ENCODE assay signal across 9 cellular contexts in the genomic region with DNA sequence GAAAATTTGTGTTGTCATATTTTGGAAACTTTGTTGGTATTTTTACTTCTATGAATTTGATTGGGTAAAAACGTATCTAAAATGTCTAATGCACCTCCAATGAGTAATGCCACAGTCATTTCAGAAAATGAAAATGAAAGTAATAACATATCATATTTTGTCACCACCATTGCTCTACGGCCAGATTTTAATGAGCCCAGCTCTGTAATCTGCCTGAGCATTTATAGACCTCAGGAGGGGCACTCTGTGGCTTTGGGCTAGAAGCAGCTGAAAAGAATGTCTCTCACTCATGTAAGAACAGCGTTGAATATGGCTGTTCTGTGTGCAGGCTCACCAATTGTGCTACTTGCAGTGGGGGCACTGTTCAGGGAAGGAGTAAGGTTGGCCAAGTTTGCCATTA.
DNase-seq lines count a peak whose midpoint lies in the region; ATAC-seq lines count a peak whose summit lies in the region.
"Had no signal": no experiment of that assay in that cellular context is flagged by ENCODE, and none has a peak within 500 bp of the region (broad histone marks: within the 10 kb centered on the region; RNA-seq: fewer than 3 reads in every experiment).

No MANE protein-coding gene starts in this region.

- H3K27ac ChIP-seq in muscle layer of duodenum (ENCODE audit: low read length): no peak overlapping the region
- H3K27ac ChIP-seq: BLaER1 treated with 17β-estradiol and CSF1 and Interleukin-3, amounts not matched to agents 10 nM and 100 nM had no signal

- DNase-seq in NOMO-1 (lab: John Stamatoyannopoulos, UW; ENCODE audit: unreplicated experiment in 2 of 2) (peak; percentile 8 to 14), NOMO-1 treated with dmso at 0.1 percent for 144 hours (lab: John Stamatoyannopoulos, UW; ENCODE audit: unreplicated experiment) (no peak), SW480 (ENCODE audit: low spot score) (peak; percentile 52), NCI-H226 (no peak), iPS-NIHi7 (ENCODE audit: extremely low spot score) (no peak), T-helper 1 cell (no peak)

- no peaks in the 10 kb centered on the region for H3K9me3 ChIP-seq in muscle layer of duodenum (ENCODE audit: control insufficient read depth in 1 of 2, low read length in 2 of 2)
- H3K9me3 ChIP-seq: BLaER1 treated with 17β-estradiol and CSF1 and Interleukin-3, amounts not matched to agents 10 nM and 100 nM had no signal

- H3K36me3 ChIP-seq in muscle layer of duodenum (ENCODE audit: control insufficient read depth in 1 of 2, insufficient read depth in 2 of 2, low read length in 2 of 2): no peaks in the 10 kb centered on the region
- H3K36me3 ChIP-seq: BLaER1 treated with 17β-estradiol and CSF1 and Interleukin-3, amounts not matched to agents 10 nM and 100 nM had no signal

- ATAC-seq in HG02973 (IDR thresholded peaks at IDR 0.05; ENCODE audit: unreplicated experiment): peak; percentile 67

- peak overlapping the region; percentile 10 to 50 for H3K4me3 ChIP-seq in muscle layer of duodenum (ENCODE audit: low read depth in 1 of 2, low read length in 2 of 2)
- H3K4me3 ChIP-seq: BLaER1 treated with 17β-estradiol and CSF1 and Interleukin-3, amounts not matched to agents 10 nM and 100 nM had no signal

- H3K4me1 ChIP-seq in muscle layer of duodenum (ENCODE audit: control insufficient read depth in 1 of 2, insufficient read depth in 2 of 2, low read length in 2 of 2): no peaks in the 10 kb centered on the region
- H3K4me1 ChIP-seq: BLaER1 treated with 17β-estradiol and CSF1 and Interleukin-3, amounts not matched to agents 10 nM and 100 nM had no signal

- no peaks in the 10 kb centered on the region for H3K27me3 ChIP-seq in muscle layer of duodenum (ENCODE audit: low read depth, low read length)
- H3K27me3 ChIP-seq: BLaER1 treated with 17β-estradiol and CSF1 and Interleukin-3, amounts not matched to agents 10 nM and 100 nM had no signal

Comparison
In these comparisons a context has a peak if more than half of its experiments do, and no peak if none do; other contexts are left out.
1. DNase-seq: peak in NOMO-1 (2 of 2) and SW480 (single experiment); none in NOMO-1 treated with dmso at 0.1 percent for 144 hours (single experiment), NCI-H226 (single experiment), iPS-NIHi7 (single experiment) and T-helper 1 cell (0 of 5).